ENCODE assay signal across 20 cellular contexts in genomic region chr4:183989471-183989870, GRCh38.
DNase-seq lines count a peak whose midpoint lies in the region; ATAC-seq and TF ChIP-seq lines count a peak whose summit lies in the region.
"Had no signal": no experiment of that assay in that cellular context is flagged by ENCODE, and none has a peak within 500 bp of the region (broad histone marks: within the 10 kb centered on the region; RNA-seq: fewer than 3 reads in every experiment).

No MANE protein-coding gene starts in this region.

- H3K27me3 ChIP-seq in heart right ventricle = no peaks in the 10 kb centered on the region
- no peaks in the 10 kb centered on the region for H3K27me3 ChIP-seq in MM.1S (replicated peaks; ENCODE audit: insufficient read depth, low read length)
- H3K27me3 ChIP-seq: colonic mucosa, upper lobe of left lung had no signal

- no peak for DNase-seq in heart right ventricle
- DNase-seq in left ventricle myocardium superior = no peak
- peak; percentile 10 for DNase-seq in OCI-M1 (lab: John Stamatoyannopoulos, UW)
- peak; percentile 89 for DNase-seq in fibroblast of pulmonary artery (ENCODE audit: low read depth)
- DNase-seq in AG08395 (ENCODE audit: low spot score) = no peak
- DNase-seq in MM.1S = no peak
- DNase-seq in AG20443 (ENCODE audit: low spot score) = no peak
- DNase-seq: activated CD4-positive, alpha-beta T cell treated with anti-CD3 and anti-CD28 coated beads for 48 hours; activated naive CD8-positive, alpha-beta T cell treated with anti-CD3 and anti-CD28 coated beads, Interleukin-2, amount 50 U/mL, for 24 hours; activated T-cell treated with anti-CD3 and anti-CD28 coated beads, Interleukin-2, amount 50 U/mL, for 24 hours; colonic mucosa; NCI-H1694 treated with DMSO at 0.1 percent for 48 hours; NCI-H526 treated with DMSO at 0.1 percent for 48 hours; retina; stimulated activated CD4-positive, alpha-beta T cell treated with anti-CD3 and anti-CD28 coated beads, Interleukin-4, amount 100 ng/mL, for 1 hour; T-helper 17 cell had no signal

- H3K27ac ChIP-seq in heart right ventricle (peak overlapping the region in 7 of 10 donors; percentile 22 to 93 (median 83)), MM.1S (ENCODE audit: low read length) (no peak overlapping the region)
- H3K27ac ChIP-seq: colonic mucosa had no signal

- H3K4me3 ChIP-seq in heart right ventricle (no peak overlapping the region), fibroblast of pulmonary artery (replicated peaks; ENCODE audit: low read depth, low read length) (no peak overlapping the region), MM.1S (ENCODE audit: low read length) (no peak overlapping the region)
- H3K4me3 ChIP-seq: colonic mucosa, GM23338, upper lobe of left lung had no signal

- H3K9me2 ChIP-seq in MM.1S (replicated peaks; ENCODE audit: insufficient read depth, low read length) = no peaks in the 10 kb centered on the region

- no peaks in the 10 kb centered on the region for H3K9me3 ChIP-seq in heart right ventricle
- H3K9me3 ChIP-seq in MM.1S (replicated peaks; ENCODE audit: insufficient read depth, low read length) = no peaks in the 10 kb centered on the region
- H3K9me3 ChIP-seq: colonic mucosa, upper lobe of left lung had no signal

- H3F3A ChIP-seq in MM.1S (ENCODE audit: insufficient read depth, low read length) = no peaks in the 10 kb centered on the region

- intact Hi-C loops in heart right ventricle (cut with DNase I) = loop anchor here in 6 of 10 donors (5.0 to 10.0 kb wide), 5 partner anchors 82 to 165 kb away; partner anchors contain the start of gene STOX2 (in 3 of the 6)
- intact Hi-C loops in left ventricle myocardium superior (cut with micrococcal nuclease) = no loop called here

- no peak for TF ChIP-seq CTCF in heart right ventricle (IDR thresholded peaks at IDR 0.05)
- no peak for TF ChIP-seq CTCF in fibroblast of pulmonary artery (IDR thresholded peaks at IDR 0.05; ENCODE audit: low read length, missing control alignments)
- TF ChIP-seq CTCF in MM.1S (IDR thresholded peaks at IDR 0.05; ENCODE audit: low read length) = no peak

- H3K4me1 ChIP-seq in heart right ventricle (peaks cover 0 to 47% (median 31%) of the 10 kb centered on the region in 9 donors), MM.1S (ENCODE audit: low read length) (no peaks in the 10 kb centered on the region)
- H3K4me1 ChIP-seq: colonic mucosa had no signal

- 81 to 88% methylated on average over 6 of the region's 6 CpGs for WGBS in heart right ventricle, 2 donors

- H3K9ac ChIP-seq in MM.1S (ENCODE audit: low read length) = no peak overlapping the region

- H4K20me1 ChIP-seq in MM.1S (ENCODE audit: insufficient read depth, low read length) = no peaks in the 10 kb centered on the region

- ATAC-seq in heart right ventricle (no peak), left ventricle myocardium superior (no peak)
- ATAC-seq in activated CD4-positive, CD25-positive, alpha-beta regulatory T cell treated with anti-CD3 and anti-CD28 coated beads, Interleukin-2, amount 50 U/mL, for 24 hours = no peak
- ATAC-seq: activated naive CD8-positive, alpha-beta T cell treated with anti-CD3 and anti-CD28 coated beads, Interleukin-2, amount 50 U/mL, for 24 hours; GM23338; natural killer cell treated with Interleukin-12 subunit alpha and Interleukin-12 subunit beta and Interleukin-15 and Interleukin-18, amount 100 ng/mL, for 72 hours; T-helper 17 cell had no signal

- no peak overlapping the region for H3K4me2 ChIP-seq in MM.1S (ENCODE audit: low read depth, low read length)
- H3K4me2 ChIP-seq: GM23338 had no signal

- no peaks in the 10 kb centered on the region for H3K36me3 ChIP-seq in heart right ventricle
- H3K36me3 ChIP-seq in MM.1S (replicated peaks; ENCODE audit: insufficient read depth, low read length) = no peaks in the 10 kb centered on the region
- H3K36me3 ChIP-seq: colonic mucosa, upper lobe of left lung had no signal

- no peaks in the 10 kb centered on the region for H3K79me2 ChIP-seq in MM.1S (ENCODE audit: low read length)

- no peak overlapping the region for H2AFZ ChIP-seq in MM.1S (ENCODE audit: low read length)
- H2AFZ ChIP-seq: GM23338 had no signal

Comparison
In these comparisons a context has a peak if more than half of its experiments do, and no peak if none do; other contexts are left out.
1. DNase-seq: peak in OCI-M1 (single experiment) and fibroblast of pulmonary artery (single experiment); none in heart right ventricle (0 of 2), left ventricle myocardium superior (single experiment), AG08395 (single experiment), MM.1S (single experiment) and AG20443 (single experiment).